In the genomic region with DNA sequence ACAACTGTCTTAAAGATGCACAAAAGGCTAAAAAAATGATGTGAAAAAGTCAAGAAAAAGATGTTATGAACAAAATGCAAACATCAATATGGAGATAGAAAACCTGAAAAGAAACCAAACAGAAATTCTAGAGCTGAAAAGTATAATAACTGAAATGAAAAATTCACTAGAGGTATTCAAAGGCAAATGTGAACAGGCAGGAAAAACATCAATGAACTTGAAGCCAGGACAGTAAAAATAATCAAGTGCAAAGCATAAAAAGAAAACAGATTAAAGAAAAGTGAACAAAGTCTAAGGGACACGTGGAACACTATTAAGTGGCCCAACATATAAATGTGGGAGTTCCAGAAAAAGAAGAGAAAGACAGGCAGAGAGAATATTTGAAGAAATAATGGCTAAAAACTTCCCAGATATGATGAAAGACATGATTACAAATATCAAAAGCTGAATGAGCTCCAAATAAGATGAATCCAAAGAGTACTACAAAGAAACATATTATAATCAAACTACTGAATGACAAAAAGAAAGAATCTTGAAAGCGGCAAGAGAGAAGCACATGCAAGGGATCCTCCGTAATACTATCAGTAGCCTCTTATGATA, we compare ENCODE assay signal across 20 cellular contexts. TPM values are rescaled to one million over a fixed set of nuclear protein-coding genes. Genes with fewer than 3 reads are reported as not detected.
DNase-seq lines count a peak whose midpoint lies in the region; ATAC-seq, FAIRE-seq and TF ChIP-seq lines count a peak whose summit lies in the region.
"Had no signal": no experiment of that assay in that cellular context is flagged by ENCODE, and none has a peak within 500 bp of the region (broad histone marks: within the 10 kb centered on the region; RNA-seq: fewer than 3 reads in every experiment).

No MANE protein-coding gene starts in this region.

- no peaks in the 10 kb centered on the region for H3K27me3 ChIP-seq in H9 (ENCODE audit: insufficient read depth, low read length)
- H3K27me3 ChIP-seq in astrocyte (ENCODE audit: insufficient read depth, low read length): no peaks in the 10 kb centered on the region
- no peaks in the 10 kb centered on the region for H3K27me3 ChIP-seq in parathyroid adenoma (ENCODE audit: control insufficient read depth, insufficient read depth, low read length)
- no peaks in the 10 kb centered on the region for H3K27me3 ChIP-seq in upper lobe of right lung

- H3K4me1 Mint-ChIP-seq in H9 (peaks cover 4 to 9% of the 10 kb centered on the region in 2 experiments; a peak in 2 of 4 replicates), astrocyte (ENCODE audit: low read depth, unreplicated experiment) (no peaks in the 10 kb centered on the region)

- H3K79me1 ChIP-seq in H9 (ENCODE audit: insufficient read depth, low read depth, low read length, poor library complexity, severe bottlenecking): no peaks in the 10 kb centered on the region

- H3K27me3 Mint-ChIP-seq in H9 (ENCODE audit: low read depth): no peaks in the 10 kb centered on the region
- H3K27me3 Mint-ChIP-seq in astrocyte (ENCODE audit: low read depth, unreplicated experiment): no peaks in the 10 kb centered on the region
- H3K27me3 Mint-ChIP-seq: CD4-positive, alpha-beta T cell had no signal

- H3K9me3 Mint-ChIP-seq in H9 (peaks cover 5 to 11% of the 10 kb centered on the region in 2 experiments; a peak in 4 of 5 replicates), astrocyte (ENCODE audit: unreplicated experiment) (peaks cover 15% of the 10 kb centered on the region)

- no peak overlapping the region for H3K4me2 ChIP-seq in H9 (ENCODE audit: insufficient read depth, insufficient read length, low read length)
- H3K4me2 ChIP-seq in astrocyte (ENCODE audit: low read length): no peak overlapping the region
- H3K4me2 ChIP-seq in parathyroid adenoma (ENCODE audit: low read length): peak overlapping the region; percentile 34

- no peak overlapping the region for H3K27ac Mint-ChIP-seq in H9
- H3K27ac Mint-ChIP-seq in astrocyte (ENCODE audit: unreplicated experiment): no peak overlapping the region
- H3K27ac Mint-ChIP-seq: CD4-positive, alpha-beta T cell had no signal

- no peak overlapping the region for H4K8ac ChIP-seq in H9 (replicated peaks; ENCODE audit: insufficient read length, low read depth, low read length)

- no peak overlapping the region for H2AK5ac ChIP-seq in H9 (ENCODE audit: insufficient read length, low read length)

- no peak overlapping the region for H4K91ac ChIP-seq in H9 (ENCODE audit: insufficient read length, low read depth, low read length)

- WGBS in H9 (ENCODE audit: extremely low coverage, insufficient read length, low lambda C conversion rate): no CpG with 5 or more reads among the region's 3 CpGs

- H3T11ph ChIP-seq in H9 (ENCODE audit: low read length): no peak overlapping the region

- H3K4me3 Mint-ChIP-seq in H9 (no peak overlapping the region), astrocyte (ENCODE audit: unreplicated experiment) (no peak overlapping the region)
- H3K4me3 Mint-ChIP-seq: CD4-positive, alpha-beta T cell had no signal

- H4K20me1 ChIP-seq in H9 (ENCODE audit: control insufficient read depth, insufficient read depth, insufficient read length) (no peaks in the 10 kb centered on the region), astrocyte (ENCODE audit: insufficient read depth, low read length) (peaks cover 2% of the 10 kb centered on the region)

- H3K36me3 Mint-ChIP-seq in H9 (ENCODE audit: insufficient read depth in 1 of 3, low read depth in 3 of 3): peaks cover 3 to 25% (median 11%) of the 10 kb centered on the region in 3 experiments
- peaks cover 22% of the 10 kb centered on the region for H3K36me3 Mint-ChIP-seq in astrocyte (ENCODE audit: low read depth, unreplicated experiment)

- H2BK5ac ChIP-seq in H9 (ENCODE audit: insufficient read length, low read length): no peak overlapping the region

- TF ChIP-seq CTCF in H9 (conservative IDR thresholded peaks at IDR 0.05): no peak
- TF ChIP-seq CTCF in astrocyte (IDR thresholded peaks at IDR 0.05; ENCODE audit: insufficient read depth, low read depth, low read length): no peak
- TF ChIP-seq CTCF in parathyroid adenoma (IDR thresholded peaks at IDR 0.05): no peak
- TF ChIP-seq CTCF in upper lobe of right lung (IDR thresholded peaks at IDR 0.05): no peak

- no peak overlapping the region for H3K18ac ChIP-seq in H9 (ENCODE audit: insufficient read length, low read depth, low read length)

- no peak for ATAC-seq in upper lobe of right lung
- ATAC-seq: HCT116, K562 had no signal

- H3K56ac ChIP-seq in H9 (ENCODE audit: insufficient read length, low read depth, low read length): no peak overlapping the region

- peak overlapping the region; percentile 77 for H2BK120ac ChIP-seq in H9 (ENCODE audit: low read depth, low read length, poor library complexity, severe bottlenecking)

- no peak overlapping the region for H3K23ac ChIP-seq in H9 (ENCODE audit: insufficient read length, low read depth, low read length)

- FAIRE-seq in GM19239 (lab: Jason Lieb, UNC) (peak; percentile 21), astrocyte (lab: Jason Lieb, UNC) (peak; percentile 37)
- FAIRE-seq: D721Med, GM12891, K562 had no signal

- H3K36me3 ChIP-seq in astrocyte (ENCODE audit: insufficient read depth, low read length) (peaks cover 2% of the 10 kb centered on the region), parathyroid adenoma (ENCODE audit: control insufficient read depth, insufficient read depth, low read length) (peaks cover 5% of the 10 kb centered on the region), upper lobe of right lung (no peaks in the 10 kb centered on the region)

- H3K79me2 ChIP-seq in H9 (ENCODE audit: insufficient read depth, low read length): no peaks in the 10 kb centered on the region
- H3K79me2 ChIP-seq in astrocyte (ENCODE audit: insufficient read depth, low read length): no peaks in the 10 kb centered on the region
- H3K79me2 ChIP-seq in parathyroid adenoma: peaks cover 65% of the 10 kb centered on the region

- H3K4me3 ChIP-seq in astrocyte (ENCODE audit: insufficient read depth, low read depth, low read length) (no peak overlapping the region), parathyroid adenoma (ENCODE audit: low read depth, low read length) (peak overlapping the region; percentile 3), upper lobe of right lung (no peak overlapping the region)
- H3K4me3 ChIP-seq: GM23248, K562 had no signal

- DNase-seq in GM19239 (ENCODE audit: insufficient read length, low spot score) (no peak), H9 (no peak), astrocyte (ENCODE audit: low read depth) (no peak), NCI-H2029 treated with DMSO at 0.1 percent for 48 hours (lab: John Stamatoyannopoulos, UW) (no peak), upper lobe of right lung (no peak)
- DNase-seq: ACHN; Caco-2; CD4-positive, alpha-beta T cell; DND-41; EL; GM23248; IMR-90; Kasumi-1 had no signal

- no peak overlapping the region for H2BK20ac ChIP-seq in H9 (ENCODE audit: low read depth, low read length, poor library complexity, severe bottlenecking)

- no peak overlapping the region for H4K5ac ChIP-seq in H9 (ENCODE audit: insufficient read length, low read depth, low read length)

- H3K27ac ChIP-seq in H9 (ENCODE audit: insufficient read length, low read depth, low read length): no peak overlapping the region
- no peak overlapping the region for H3K27ac ChIP-seq in astrocyte (ENCODE audit: low read depth, low read length)
- no peak overlapping the region for H3K27ac ChIP-seq in parathyroid adenoma
- H3K27ac ChIP-seq in upper lobe of right lung: no peak overlapping the region
- H3K27ac ChIP-seq: C4-2B, GM23248, HL-60 had no signal

- H3K9me3 ChIP-seq in H9 (ENCODE audit: control insufficient read depth, low read depth, low read length) (no peaks in the 10 kb centered on the region), astrocyte (ENCODE audit: insufficient read depth, low read depth, low read length) (no peaks in the 10 kb centered on the region), parathyroid adenoma (ENCODE audit: control insufficient read depth, low read length) (no peaks in the 10 kb centered on the region), upper lobe of right lung (no peaks in the 10 kb centered on the region)

- H2BK12ac ChIP-seq in H9 (ENCODE audit: insufficient read length, low read depth, low read length): no peak overlapping the region

- no peak overlapping the region for H2BK15ac ChIP-seq in H9 (ENCODE audit: low read depth, low read length)

- H3K23me2 ChIP-seq in H9 (ENCODE audit: insufficient read length, low read depth, low read length, poor library complexity, severe bottlenecking): no peaks in the 10 kb centered on the region

- no peak overlapping the region for H3K14ac ChIP-seq in H9 (ENCODE audit: insufficient read depth, low read length)

- H3K4me1 ChIP-seq in H9 (ENCODE audit: insufficient read depth, low read length): no peaks in the 10 kb centered on the region
- no peaks in the 10 kb centered on the region for H3K4me1 ChIP-seq in astrocyte (ENCODE audit: insufficient read depth, low read length)
- peaks cover 24% of the 10 kb centered on the region for H3K4me1 ChIP-seq in parathyroid adenoma
- no peaks in the 10 kb centered on the region for H3K4me1 ChIP-seq in upper lobe of right lung
- H3K4me1 ChIP-seq: Caco-2 had no signal

- intact Hi-C loops in upper lobe of right lung (cut with DNase I): no loop called here

- H3K9ac ChIP-seq in H9 (ENCODE audit: extremely low read depth, insufficient read length, low read length) (no peak overlapping the region), astrocyte (ENCODE audit: low read length) (no peak overlapping the region), parathyroid adenoma (no peak overlapping the region)
- H3K9ac ChIP-seq: GM23248 had no signal

- H3K4ac ChIP-seq in H9 (ENCODE audit: low read depth, low read length): no peak overlapping the region

- H2AFZ ChIP-seq in H9 (ENCODE audit: low read length) (no peak overlapping the region), astrocyte (ENCODE audit: low read depth, low read length) (no peak overlapping the region), parathyroid adenoma (no peak overlapping the region)
- H2AFZ ChIP-seq: GM23248 had no signal

RNA-seq across cellular contexts. Expression of gene KANSL1L, which starts 57.5 kb away (rescaled TPM):
- 7.7 and 8.2 TPM in 2 replicates for total RNA-seq in H9 (2021)
- total RNA-seq in astrocyte: 7.5 and 8.7 TPM in 2 replicates
- 36.3 TPM for total RNA-seq in upper lobe of right lung
